Comparison of ENCODE assay signal across 1 cellular context in genomic region chr11:62794201-62794775, GRCh38.
TF ChIP-seq lines count a peak whose summit lies in the region.

No MANE protein-coding gene starts in this region.

TF ChIP-seq in endothelial cell of umbilical vein, 7 proteins besides CTCF, POLR2A, EP300 and RAD21:
- TF ChIP-seq FOS (IDR thresholded peaks at IDR 0.05; ENCODE audit: borderline replicate concordance, insufficient read depth, low read length), result no peak
- TF ChIP-seq POLR2AphosphoS5 (IDR thresholded peaks at IDR 0.05; ENCODE audit: insufficient read depth, low read depth, low read length), result no peak
- no peak for TF ChIP-seq MYC (IDR thresholded peaks at IDR 0.05; ENCODE audit: low read depth, low read length)
- TF ChIP-seq GATA2 (IDR thresholded peaks at IDR 0.05; ENCODE audit: insufficient read depth, insufficient read length, low read depth, low read length), result no peak
- no peak for TF ChIP-seq JUN (IDR thresholded peaks at IDR 0.05; ENCODE audit: borderline replicate concordance, insufficient read depth, insufficient read length, low read depth)
- TF ChIP-seq MAX (IDR thresholded peaks at IDR 0.05; ENCODE audit: insufficient read depth, insufficient read length), result no peak
- TF ChIP-seq EZH2 (IDR thresholded peaks at IDR 0.05; ENCODE audit: borderline replicate concordance, low read depth, low read length, severe bottlenecking), result no peak
